ENCODE assay signal across 8 cellular contexts in the genomic region with DNA sequence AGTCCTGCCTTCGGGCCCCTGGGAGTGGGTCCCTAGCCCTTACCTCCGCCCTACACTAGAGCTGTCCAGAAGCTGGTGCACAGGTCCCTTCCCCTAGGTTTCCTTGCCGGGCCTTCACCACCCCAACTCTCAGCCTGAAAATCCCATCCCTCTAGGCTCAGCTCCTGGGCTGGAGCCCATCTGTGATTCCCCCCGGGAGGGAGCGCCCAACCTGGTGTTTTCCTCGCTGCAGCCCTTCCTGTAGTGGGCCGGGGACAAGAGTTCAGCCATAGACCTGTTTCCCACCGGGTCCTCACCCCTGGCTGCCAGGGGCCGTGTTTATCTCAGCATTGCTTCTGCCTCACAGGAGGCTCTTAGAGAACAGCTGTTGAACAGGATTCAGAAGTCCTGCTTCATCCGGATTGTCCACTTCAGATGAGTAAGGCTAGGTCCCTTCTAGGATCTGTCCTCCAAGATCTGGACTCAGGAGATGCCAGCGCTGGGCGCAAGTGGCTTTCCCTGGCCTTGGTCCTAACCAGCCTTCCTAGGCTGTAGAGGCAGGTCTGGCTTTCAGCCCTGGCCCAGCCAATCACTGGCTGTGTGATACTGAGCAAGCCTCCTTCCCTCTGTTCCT. TPM values are rescaled to one million over a fixed set of nuclear protein-coding genes. Genes with fewer than 3 reads are reported as not detected.
DNase-seq lines count a peak whose midpoint lies in the region; ATAC-seq and TF ChIP-seq lines count a peak whose summit lies in the region.

No MANE protein-coding gene starts in this region.

- no peaks in the 10 kb centered on the region for H3K9me3 ChIP-seq in liver (ENCODE audit: control insufficient read depth in 4 of 4, low read length in 3 of 4)
- no peaks in the 10 kb centered on the region for H3K9me3 ChIP-seq in thoracic aorta

- H3K36me3 Mint-ChIP-seq in activated CD4-positive, alpha-beta T cell treated with anti-CD3 and anti-CD28 coated beads, Interleukin-2, amount 10 ng/mL, durations not matched to agents 7 days and 5 days (ENCODE audit: low read depth): peaks cover 29% of the 10 kb centered on the region

- peak overlapping the region; percentile 85 for H3K4me3 Mint-ChIP-seq in activated CD4-positive, alpha-beta T cell treated with anti-CD3 and anti-CD28 coated beads, Interleukin-2, amount 10 ng/mL, durations not matched to agents 7 days and 5 days

- WGBS in liver: 39% methylated on average over 12 of the region's 12 CpGs

- peak overlapping the region; percentile 18 to 65 (median 59) for H3K4me3 ChIP-seq in liver (ENCODE audit: low read depth in 1 of 3, low read length in 3 of 3)
- H3K4me3 ChIP-seq in thoracic aorta: peak overlapping the region; percentile 72

- CTCF ChIA-PET in activated CD4-positive, alpha-beta T cell treated with anti-CD3 and anti-CD28 coated beads, Interleukin-2, amount 10 ng/mL, durations not matched to agents 7 days and 5 days (lab: Charles Lee): interaction anchor here (1.6 to 5.6 kb wide), 4 partner anchors 12 to 33 kb away, joined by 3 to 37 read pairs (median 5); partner anchors contain the start of gene CCIN

- no peak for DNase-seq in activated CD4-positive, alpha-beta T cell treated with anti-CD3 and anti-CD28 coated beads, Interleukin-2, amount 10 ng/mL, durations not matched to agents 7 days and 5 days
- DNase-seq in activated CD4-positive, alpha-beta T cell treated with anti-CD3 and anti-CD28 coated beads, Interleukin-2, amount 50 U/mL, for 4 hours: no peak
- DNase-seq in astrocyte of the hippocampus (ENCODE audit: low read depth, low spot score): peak; percentile 56
- no peak for DNase-seq in thoracic aorta (ENCODE audit: low spot score)
- no peak for DNase-seq in LoVo (ENCODE audit: low spot score)
- no peak for DNase-seq in activated CD4-positive, alpha-beta T cell treated with anti-CD3 and anti-CD28 coated beads for 48 hours

- H3K9me3 Mint-ChIP-seq in activated CD4-positive, alpha-beta T cell treated with anti-CD3 and anti-CD28 coated beads, Interleukin-2, amount 10 ng/mL, durations not matched to agents 7 days and 5 days: no peaks in the 10 kb centered on the region

- peak overlapping the region; percentile 86 for H3K27ac Mint-ChIP-seq in activated CD4-positive, alpha-beta T cell treated with anti-CD3 and anti-CD28 coated beads, Interleukin-2, amount 10 ng/mL, durations not matched to agents 7 days and 5 days

- H3K27me3 ChIP-seq in liver (ENCODE audit: control insufficient read depth in 4 of 4, insufficient read depth in 4 of 4, low read length in 3 of 4): no peaks in the 10 kb centered on the region
- H3K27me3 ChIP-seq in thoracic aorta (replicated peaks; ENCODE audit: insufficient read depth): no peaks in the 10 kb centered on the region

- H3K36me3 ChIP-seq in liver (ENCODE audit: control insufficient read depth in 4 of 4, insufficient read depth in 3 of 4, low read depth in 1 of 4, low read length in 3 of 4): no peaks in the 10 kb centered on the region
- H3K36me3 ChIP-seq in thoracic aorta: no peaks in the 10 kb centered on the region

- no peak for TF ChIP-seq CTCF in liver (IDR thresholded peaks at IDR 0.05; ENCODE audit: low read depth, low read length, missing input control)
- TF ChIP-seq CTCF in thoracic aorta (IDR thresholded peaks at IDR 0.05): no peak

- no peak for TF ChIP-seq RAD21 in liver (IDR thresholded peaks at IDR 0.05)

- peaks cover 4 to 25% (median 19%) of the 10 kb centered on the region in 4 donors for H3K4me1 ChIP-seq in liver (ENCODE audit: control insufficient read depth in 4 of 4, insufficient read depth in 4 of 4, low read length in 3 of 4)
- peaks cover 19 to 59% of the 10 kb centered on the region in 2 donors for H3K4me1 ChIP-seq in thoracic aorta (ENCODE audit: control insufficient read depth in 1 of 2, low read depth in 2 of 2)

- peaks cover 63% of the 10 kb centered on the region for H3K4me1 Mint-ChIP-seq in activated CD4-positive, alpha-beta T cell treated with anti-CD3 and anti-CD28 coated beads, Interleukin-2, amount 10 ng/mL, durations not matched to agents 7 days and 5 days

- no peak for ATAC-seq in thoracic aorta (ENCODE audit: insufficient number of reproducible peaks, low FRiP score, low read depth)
- no peak for ATAC-seq in HG02678 (IDR thresholded peaks at IDR 0.05; ENCODE audit: unreplicated experiment)

- H3K27ac ChIP-seq in liver (ENCODE audit: low read depth in 1 of 2, low read length in 2 of 2): peak overlapping the region in 1 of 2 donors; percentile 2
- H3K27ac ChIP-seq in thoracic aorta: peak overlapping the region in 1 of 2 donors; percentile 39

- H3K27me3 Mint-ChIP-seq in activated CD4-positive, alpha-beta T cell treated with anti-CD3 and anti-CD28 coated beads, Interleukin-2, amount 10 ng/mL, durations not matched to agents 7 days and 5 days: peaks cover 17% of the 10 kb centered on the region

- H3K9ac ChIP-seq in liver (ENCODE audit: low read depth in 1 of 2, low read length in 2 of 2): peak overlapping the region in 1 of 2 donors; percentile 35

- POLR2A ChIA-PET in activated CD4-positive, alpha-beta T cell treated with anti-CD3 and anti-CD28 coated beads, Interleukin-2, amount 10 ng/mL, durations not matched to agents 7 days and 5 days (lab: Charles Lee): interaction anchor here (1.8 kb wide), 1 partner anchor 14 kb away, joined by 4 read pairs; no protein-coding TSS in a partner anchor

TF ChIP-seq in liver, 16 proteins besides CTCF, POLR2A, EP300 and RAD21 (continues in another document):
- TF ChIP-seq TAF1 (conservative IDR thresholded peaks at IDR 0.05): no peak
- no peak for TF ChIP-seq HNF4A (conservative IDR thresholded peaks at IDR 0.05)
- no peak for TF ChIP-seq SP1 (IDR thresholded peaks at IDR 0.05)
- TF ChIP-seq RXRA (IDR thresholded peaks at IDR 0.05): no peak
- no peak for TF ChIP-seq REST (IDR thresholded peaks at IDR 0.05)
- TF ChIP-seq, protein P1, sequence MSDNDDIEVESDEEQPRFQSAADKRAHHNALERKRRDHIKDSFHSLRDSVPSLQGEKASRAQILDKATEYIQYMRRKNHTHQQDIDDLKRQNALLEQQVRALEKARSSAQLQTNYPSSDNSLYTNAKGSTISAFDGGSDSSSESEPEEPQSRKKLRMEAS (IDR thresholded peaks at IDR 0.05): no peak
- no peak for TF ChIP-seq JUND (IDR thresholded peaks at IDR 0.05)
- no peak for TF ChIP-seq ZBTB33 (IDR thresholded peaks at IDR 0.05)
- no peak for TF ChIP-seq FOXA1 (IDR thresholded peaks at IDR 0.05)
- TF ChIP-seq NR2F2 (IDR thresholded peaks at IDR 0.05): no peak
- no peak for TF ChIP-seq GABPA (IDR thresholded peaks at IDR 0.05 in 1 of 2, conservative IDR thresholded peaks at IDR 0.05 in 1 of 2)
- no peak for TF ChIP-seq EGR1 (IDR thresholded peaks at IDR 0.05; ENCODE audit: low read depth in 2 of 2)
- no peak for TF ChIP-seq HNF4G (IDR thresholded peaks at IDR 0.05)
- TF ChIP-seq YY1 (IDR thresholded peaks at IDR 0.05): no peak

RNA-seq across cellular contexts. Expression of gene GLIPR2, which starts 1.0 kb away (rescaled TPM):
- 10 to 100 TPM; 53.9 to 58.4 TPM for total RNA-seq in activated CD4-positive, alpha-beta T cell treated with anti-CD3 and anti-CD28 coated beads, Interleukin-2, amount 10 ng/mL, durations not matched to agents 7 days and 5 days
- total RNA-seq in liver (10 to 100 TPM in 1 of 2 donors, 1 to 10 TPM in 1; 2.8 to 17.6 TPM), thoracic aorta (10 to 100 TPM; 47.0 to 52.1 TPM)
- polyA plus RNA-seq in liver: 1 to 10 TPM; 1.7 to 3.0 TPM

RNA-seq across cellular contexts. Expression of gene CCIN, which starts 31.7 kb away (rescaled TPM):
- total RNA-seq in activated CD4-positive, alpha-beta T cell treated with anti-CD3 and anti-CD28 coated beads, Interleukin-2, amount 10 ng/mL, durations not matched to agents 7 days and 5 days: under 1 TPM in 1 of 2 experiments, not detected in 1; 0.17 TPM
- not detected for total RNA-seq in liver
- polyA plus RNA-seq in liver: not detected
- total RNA-seq in thoracic aorta: 1 to 10 TPM; 1.6 to 2.3 TPM

RNA-seq across cellular contexts. Expression of gene CLTA, which starts 53.2 kb away (rescaled TPM):
- total RNA-seq in activated CD4-positive, alpha-beta T cell treated with anti-CD3 and anti-CD28 coated beads, Interleukin-2, amount 10 ng/mL, durations not matched to agents 7 days and 5 days: 100 to 1,000 TPM; 156 to 158 TPM
- 10 to 100 TPM; 48.4 to 81.0 TPM for total RNA-seq in liver
- polyA plus RNA-seq in liver: 100 to 1,000 TPM in 1 of 2 donors, 10 to 100 TPM in 1; 68.2 to 102 TPM
- 100 to 1,000 TPM; 127 to 145 TPM for total RNA-seq in thoracic aorta
